10 cellular contexts compared by ENCODE assay signal in the genomic region with DNA sequence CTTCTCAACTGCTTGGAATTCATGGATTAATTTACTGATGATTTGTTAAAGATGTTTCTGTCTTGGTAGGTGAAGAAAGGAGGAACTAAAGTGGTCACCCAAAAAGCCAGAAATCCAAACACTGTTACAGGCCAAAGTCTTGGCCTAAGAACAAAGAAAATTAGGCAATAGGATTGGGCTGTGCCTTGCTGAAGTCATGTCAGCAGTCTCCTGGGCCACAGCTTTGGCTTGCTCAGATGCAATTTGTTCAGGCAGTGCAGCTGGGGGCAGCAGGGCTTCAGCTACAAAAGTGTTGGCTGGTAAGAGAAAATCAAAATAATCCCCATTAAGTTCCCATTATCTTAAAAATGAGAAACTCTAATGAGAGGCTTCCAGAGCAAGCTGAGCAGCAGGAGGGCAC. TPM values are rescaled to one million over a fixed set of nuclear protein-coding genes. Genes with fewer than 3 reads are reported as not detected.
A peak's percentile ranks its signal among the peaks of the same experiment; 100 is the strongest.
DNase-seq lines count a peak whose midpoint lies in the region; ATAC-seq and TF ChIP-seq lines count a peak whose summit lies in the region.
"Had no signal": no experiment of that assay in that cellular context is flagged by ENCODE, and none has a peak within 500 bp of the region (broad histone marks: within the 10 kb centered on the region; RNA-seq: fewer than 3 reads in every experiment).

No MANE protein-coding gene starts in this region.

- H3K9me3 ChIP-seq in thyroid gland: no peaks in the 10 kb centered on the region

- in situ Hi-C loops in G401 (cut with HindIII; ENCODE audit: low sequenced_read_pairs): no loop called here

- H3K36me3 Mint-ChIP-seq in activated naive CD4-positive, alpha-beta T cell treated with anti-CD3 and anti-CD28 coated beads for 36 hours (ENCODE audit: low read depth): no peaks in the 10 kb centered on the region
- H3K36me3 Mint-ChIP-seq in activated T-helper 17 cell treated with anti-CD3 and anti-CD28 coated beads, Interleukin-2, amount 50 U/mL, for 72 hours (ENCODE audit: low read depth): peaks cover 5% of the 10 kb centered on the region
- H3K36me3 Mint-ChIP-seq: mesothelial cell of epicardium had no signal

- no peak for DNase-seq in activated naive CD4-positive, alpha-beta T cell treated with anti-CD3 and anti-CD28 coated beads for 36 hours
- no peak for DNase-seq in activated naive CD4-positive, alpha-beta T cell (lab: John Stamatoyannopoulos, UW)
- peak; percentile 23 for DNase-seq in iris pigment epithelial cell (ENCODE audit: low read depth)
- peak; percentile 18 to 37 for DNase-seq in thyroid gland
- no peak for DNase-seq in ureter (ENCODE audit: low spot score)
- no peak for DNase-seq in G401 (ENCODE audit: low spot score)

- no peak overlapping the region for H3K4me3 ChIP-seq in thyroid gland (replicated peaks in 1 of 3)
- H3K4me3 ChIP-seq: PC-9 had no signal

- H3K27ac ChIP-seq in thyroid gland: peak overlapping the region in 2 of 3 donors; percentile 57 to 83
- H3K27ac ChIP-seq: PC-9 had no signal

- H3K27me3 ChIP-seq in thyroid gland: no peaks in the 10 kb centered on the region

- CTCF ChIA-PET in activated naive CD4-positive, alpha-beta T cell treated with anti-CD3 and anti-CD28 coated beads for 36 hours (lab: Charles Lee): interaction anchor here (7.0 kb wide), 1 partner anchor 12 kb away, joined by 45 read pairs; the partner anchor contains the start of gene RAP1A

- no peak for TF ChIP-seq CTCF in thyroid gland (IDR thresholded peaks at IDR 0.05)

- intact Hi-C loops in activated naive CD4-positive, alpha-beta T cell treated with anti-CD3 and anti-CD28 coated beads for 36 hours (cut with micrococcal nuclease): loop anchor here (2.0 to 10.0 kb wide), 2 partner anchors 141 to 971 kb away; no protein-coding TSS in a partner anchor
- intact Hi-C loops in thyroid gland (cut with DNase I): no loop called here

- ATAC-seq in activated T-helper 17 cell treated with anti-CD3 and anti-CD28 coated beads, Interleukin-2, amount 50 U/mL, for 72 hours (replicated peaks): no peak
- no peak for ATAC-seq in HG03196 (IDR thresholded peaks at IDR 0.05; ENCODE audit: unreplicated experiment)

- no peaks in the 10 kb centered on the region for H3K9me3 Mint-ChIP-seq in activated naive CD4-positive, alpha-beta T cell treated with anti-CD3 and anti-CD28 coated beads for 36 hours
- peaks cover 5% of the 10 kb centered on the region for H3K9me3 Mint-ChIP-seq in activated T-helper 17 cell treated with anti-CD3 and anti-CD28 coated beads, Interleukin-2, amount 50 U/mL, for 72 hours

- no peak overlapping the region for H3K4me3 Mint-ChIP-seq in activated naive CD4-positive, alpha-beta T cell treated with anti-CD3 and anti-CD28 coated beads for 36 hours
- peak overlapping the region; percentile 85 for H3K4me3 Mint-ChIP-seq in activated T-helper 17 cell treated with anti-CD3 and anti-CD28 coated beads, Interleukin-2, amount 50 U/mL, for 72 hours
- H3K4me3 Mint-ChIP-seq: mesothelial cell of epicardium had no signal

- peaks cover 9 to 15% of the 10 kb centered on the region in 2 donors for H3K4me1 ChIP-seq in thyroid gland

- H3K27me3 Mint-ChIP-seq in activated naive CD4-positive, alpha-beta T cell treated with anti-CD3 and anti-CD28 coated beads for 36 hours (ENCODE audit: low read depth): no peaks in the 10 kb centered on the region
- H3K27me3 Mint-ChIP-seq in activated T-helper 17 cell treated with anti-CD3 and anti-CD28 coated beads, Interleukin-2, amount 50 U/mL, for 72 hours: no peaks in the 10 kb centered on the region

- H3K36me3 ChIP-seq in thyroid gland: no peaks in the 10 kb centered on the region

- no peak for TF ChIP-seq POLR2A in thyroid gland (IDR thresholded peaks at IDR 0.05)

- peak overlapping the region; percentile 37 for H3K27ac Mint-ChIP-seq in activated naive CD4-positive, alpha-beta T cell treated with anti-CD3 and anti-CD28 coated beads for 36 hours
- peak overlapping the region; percentile 98 for H3K27ac Mint-ChIP-seq in activated T-helper 17 cell treated with anti-CD3 and anti-CD28 coated beads, Interleukin-2, amount 50 U/mL, for 72 hours
- H3K27ac Mint-ChIP-seq: mesothelial cell of epicardium had no signal

- H3K4me1 Mint-ChIP-seq in activated naive CD4-positive, alpha-beta T cell treated with anti-CD3 and anti-CD28 coated beads for 36 hours (ENCODE audit: low read depth): peaks cover 69% of the 10 kb centered on the region
- H3K4me1 Mint-ChIP-seq in activated T-helper 17 cell treated with anti-CD3 and anti-CD28 coated beads, Interleukin-2, amount 50 U/mL, for 72 hours: peaks cover 44% of the 10 kb centered on the region
- H3K4me1 Mint-ChIP-seq: mesothelial cell of epicardium had no signal

RNA-seq across cellular contexts. Expression of gene RAP1A, which starts 14.0 kb away (rescaled TPM):
- total RNA-seq in activated naive CD4-positive, alpha-beta T cell treated with anti-CD3 and anti-CD28 coated beads for 36 hours: 100 to 1,000 TPM; 152 to 155 TPM
- 100 to 1,000 TPM; 155 to 209 TPM for total RNA-seq in activated T-helper 17 cell treated with anti-CD3 and anti-CD28 coated beads, Interleukin-2, amount 50 U/mL, for 72 hours
- total RNA-seq in thyroid gland: 10 to 100 TPM; 54.2 to 91.7 (median 71.9) TPM
- 80.3 TPM for total RNA-seq in ureter
- 29.9 and 38.6 TPM in 2 replicates for total RNA-seq in G401 (2014; rRNA removed; shearing (Covaris generic))

Comparison
In these comparisons a context has a peak if more than half of its experiments do, and no peak if none do; other contexts are left out.
1. DNase-seq: peak in iris pigment epithelial cell (single experiment) and thyroid gland (2 of 2); none in activated naive CD4-positive, alpha-beta T cell treated with anti-CD3 and anti-CD28 coated beads for 36 hours (single experiment), activated naive CD4-positive, alpha-beta T cell (0 of 4), ureter (single experiment) and G401 (single experiment).